24 cellular contexts compared by ENCODE assay signal in the genomic region with DNA sequence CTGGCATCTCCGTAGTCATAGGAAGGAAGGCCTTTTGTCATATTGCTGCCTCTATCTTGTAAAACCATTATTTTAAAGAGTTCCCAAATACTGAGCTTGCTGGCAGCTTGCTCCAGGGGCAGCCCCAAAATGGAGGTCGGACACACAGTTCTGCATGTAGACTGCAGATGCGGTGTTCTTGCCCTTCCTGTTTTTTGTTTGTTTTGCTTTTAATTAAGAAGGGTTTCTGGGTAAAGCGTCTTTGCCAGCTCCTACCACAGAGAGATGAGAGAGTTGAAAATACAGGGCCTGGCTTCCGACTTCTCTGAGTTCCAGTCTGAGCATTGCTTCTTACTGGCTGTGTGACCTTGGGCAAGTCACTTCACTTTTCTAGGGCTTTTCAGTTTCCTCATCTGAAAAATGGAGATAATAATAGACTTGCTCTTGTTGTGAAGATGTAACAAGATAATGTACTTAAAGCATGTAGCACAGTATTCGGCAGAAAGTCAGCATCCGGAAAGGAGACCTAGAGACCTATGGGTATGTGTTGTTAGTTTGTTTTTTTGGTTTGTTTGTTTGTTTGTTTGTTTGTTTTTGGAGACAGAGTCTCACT.
"Had no signal": no experiment of that assay in that cellular context is flagged by ENCODE, and none has a peak within 500 bp of the region (broad histone marks: within the 10 kb centered on the region; RNA-seq: fewer than 3 reads in every experiment).

No MANE protein-coding gene starts in this region.

- H3K27ac Mint-ChIP-seq: endodermal cell; nephron progenitor cell; stimulated activated effector memory CD8-positive, alpha-beta T cell treated with anti-CD3 and anti-CD28 coated beads, Interleukin-12 subunit alpha, Interleukin-12 subunit beta, amount 100 ng/mL, for 72 hours had no signal

- H3K9me3 ChIP-seq: lower lobe of right lung, ovary, psoas muscle, sigmoid colon, thyroid gland, upper lobe of left lung had no signal

- H3K36me3 ChIP-seq: gastroesophageal sphincter, lower lobe of right lung, ovary, sigmoid colon, stomach, thyroid gland, upper lobe of left lung had no signal

- H3K9me3 Mint-ChIP-seq: stimulated activated effector memory CD8-positive, alpha-beta T cell treated with anti-CD3 and anti-CD28 coated beads, Interleukin-12 subunit alpha, Interleukin-12 subunit beta, amount 100 ng/mL, for 72 hours had no signal

- H3K4me3 ChIP-seq: dorsolateral prefrontal cortex, gastroesophageal sphincter, lower lobe of right lung, ovary, psoas muscle, sigmoid colon, stomach, thyroid gland, upper lobe of left lung had no signal

- H3K27ac ChIP-seq: dorsolateral prefrontal cortex, epithelial cell of prostate, foreskin keratinocyte, gastroesophageal sphincter, lower lobe of right lung, ovary, psoas muscle, sigmoid colon, stomach, thyroid gland had no signal

- H3K4me1 ChIP-seq: foreskin keratinocyte, lower lobe of right lung, thyroid gland had no signal

- H3K27me3 ChIP-seq: dorsolateral prefrontal cortex, gastroesophageal sphincter, ovary, sigmoid colon, stomach, thyroid gland, upper lobe of left lung had no signal

- H3K27me3 Mint-ChIP-seq: naive thymus-derived CD8-positive, alpha-beta T cell had no signal

- DNase-seq: dorsolateral prefrontal cortex; effector CD4-positive, alpha-beta T cell; endodermal cell; foreskin keratinocyte; hypothalamus; left ventricle myocardium superior; lower lobe of right lung; naive thymus-derived CD8-positive, alpha-beta T cell; nephron progenitor cell; occipital lobe; ovary; posterior cingulate gyrus; psoas muscle; sigmoid colon; stimulated activated CD4-positive, alpha-beta T cell treated with anti-CD3 and anti-CD28 coated beads, Interleukin-2, amount 100 ng/mL, for 24 hours; stimulated activated CD4-positive, alpha-beta T cell treated with anti-CD3 and anti-CD28 coated beads, Interleukin-4, amount 100 ng/mL, for 24 hours; stimulated activated naive CD4-positive, alpha-beta T cell treated with Interleukin-2 at 50 U/mL for 16 hours; stomach; thyroid gland; upper lobe of left lung had no signal

- ATAC-seq: esophagus mucosa; foreskin keratinocyte; gastroesophageal sphincter; left ventricle myocardium superior; lower lobe of right lung; naive thymus-derived CD8-positive, alpha-beta T cell; psoas muscle; stimulated activated effector memory CD8-positive, alpha-beta T cell treated with anti-CD3 and anti-CD28 coated beads, Interleukin-12 subunit alpha, Interleukin-12 subunit beta, amount 100 ng/mL, for 72 hours had no signal

- H3K36me3 Mint-ChIP-seq: naive thymus-derived CD8-positive, alpha-beta T cell; stimulated activated effector memory CD8-positive, alpha-beta T cell treated with anti-CD3 and anti-CD28 coated beads, Interleukin-12 subunit alpha, Interleukin-12 subunit beta, amount 100 ng/mL, for 72 hours had no signal

- H3K4me3 Mint-ChIP-seq: endodermal cell; naive thymus-derived CD8-positive, alpha-beta T cell; nephron progenitor cell; stimulated activated effector memory CD8-positive, alpha-beta T cell treated with anti-CD3 and anti-CD28 coated beads, Interleukin-12 subunit alpha, Interleukin-12 subunit beta, amount 100 ng/mL, for 72 hours had no signal
